Comparison of ENCODE assay signal across 8 cellular contexts in genomic region chr4:7068883-7069282, GRCh38.
DNase-seq lines count a peak whose midpoint lies in the region; ATAC-seq and TF ChIP-seq lines count a peak whose summit lies in the region.

No MANE protein-coding gene starts in this region.

- peaks cover 26% of the 10 kb centered on the region for H3K4me1 ChIP-seq in muscle layer of colon (ENCODE audit: insufficient read depth, low read length)

- peak overlapping the region; percentile 85 for H3K4me3 Mint-ChIP-seq in central memory CD8-positive, alpha-beta T cell

- H3K36me3 Mint-ChIP-seq in central memory CD8-positive, alpha-beta T cell (ENCODE audit: insufficient read depth), result peaks cover 22% of the 10 kb centered on the region

- H3K9me3 ChIP-seq in KOPT-K1 (ENCODE audit: insufficient read depth, low read length, poor library complexity, severe bottlenecking) (no peaks in the 10 kb centered on the region), muscle layer of colon (ENCODE audit: low read length) (no peaks in the 10 kb centered on the region)

- H3K27ac Mint-ChIP-seq in central memory CD8-positive, alpha-beta T cell (ENCODE audit: low read depth), result peak overlapping the region; percentile 89

- no peak for ATAC-seq in central memory CD8-positive, alpha-beta T cell (replicated peaks; ENCODE audit: extremely low read depth, poor library complexity, severe bottlenecking)
- no peak for ATAC-seq in HG02678 (IDR thresholded peaks at IDR 0.05; ENCODE audit: unreplicated experiment)
- no peak for ATAC-seq in GM21737 (IDR thresholded peaks at IDR 0.05; ENCODE audit: unreplicated experiment)
- ATAC-seq in HG03139 (IDR thresholded peaks at IDR 0.05; ENCODE audit: unreplicated experiment), result no peak

- no peak for TF ChIP-seq CTCF in C4-2B (conservative IDR thresholded peaks at IDR 0.05)

- no peaks in the 10 kb centered on the region for H3K27me3 Mint-ChIP-seq in central memory CD8-positive, alpha-beta T cell

- H3K9ac ChIP-seq in muscle layer of colon (ENCODE audit: low read length), result peak overlapping the region; percentile 8

- H3K27me3 ChIP-seq in muscle layer of colon (ENCODE audit: control insufficient read depth in 1 of 2, insufficient read depth in 2 of 2, low read length in 2 of 2), result no peaks in the 10 kb centered on the region

- H3K27ac ChIP-seq in C4-2B (peak overlapping the region; percentile 99), KOPT-K1 (ENCODE audit: low read depth, low read length, poor library complexity, severe bottlenecking) (peak overlapping the region; percentile 54), muscle layer of colon (ENCODE audit: low read depth, low read length) (peak overlapping the region; percentile 89)

- no peak for DNase-seq in central memory CD8-positive, alpha-beta T cell (ENCODE audit: low spot score in 2 of 2)
- no peak for DNase-seq in effector CD8-positive, alpha-beta T cell (lab: John Stamatoyannopoulos, UW)

- H3K9me3 Mint-ChIP-seq in central memory CD8-positive, alpha-beta T cell, result no peaks in the 10 kb centered on the region

- peak overlapping the region; percentile 81 to 97 for H3K4me3 ChIP-seq in muscle layer of colon (ENCODE audit: low read depth in 1 of 2, low read length in 2 of 2)

- H3K4me1 Mint-ChIP-seq in central memory CD8-positive, alpha-beta T cell, result peaks cover 38% of the 10 kb centered on the region

- H3K36me3 ChIP-seq in KOPT-K1 (ENCODE audit: insufficient read depth, low read length) (peaks cover 28% of the 10 kb centered on the region), muscle layer of colon (ENCODE audit: insufficient read depth, low read length) (peaks cover 11% of the 10 kb centered on the region)
